Comparison of ENCODE assay signal across 8 cellular contexts in the genomic region with DNA sequence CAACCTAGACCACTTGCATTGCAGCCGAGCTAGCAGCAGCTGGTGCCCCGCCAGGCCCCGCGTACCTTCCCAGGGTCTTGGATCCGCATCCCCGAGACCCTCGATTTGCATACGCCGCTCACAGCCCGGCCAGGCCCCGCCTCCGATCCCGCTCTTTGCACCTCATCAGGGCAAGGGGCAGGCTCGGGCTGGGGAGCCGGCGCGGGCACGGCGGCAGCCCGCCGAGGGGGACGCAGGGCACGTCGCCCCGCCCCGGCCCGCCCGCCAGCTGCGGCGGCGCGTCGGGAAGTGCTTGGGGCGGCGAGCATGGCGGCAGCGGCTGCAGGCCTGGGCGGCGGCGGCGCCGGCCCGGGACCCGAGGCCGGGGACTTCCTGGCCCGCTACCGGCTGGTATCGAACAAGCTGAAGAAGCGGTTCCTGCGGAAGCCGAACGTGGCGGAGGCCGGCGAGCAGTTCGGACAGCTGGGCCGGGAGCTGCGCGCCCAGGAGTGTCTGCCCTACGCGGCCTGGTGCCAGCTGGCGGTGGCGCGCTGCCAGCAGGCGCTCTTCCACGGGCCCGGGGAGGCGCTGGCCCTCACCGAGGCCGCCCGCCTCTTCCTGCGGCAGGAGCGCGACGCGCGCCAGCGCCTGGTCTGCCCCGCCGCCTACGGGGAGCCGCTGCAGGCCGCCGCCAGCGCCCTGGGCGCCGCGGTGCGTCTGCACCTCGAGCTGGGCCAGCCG. TPM values are rescaled to one million over a fixed set of nuclear protein-coding genes. Genes with fewer than 3 reads are reported as not detected.
DNase-seq lines count a peak whose midpoint lies in the region; ATAC-seq, FAIRE-seq and TF ChIP-seq lines count a peak whose summit lies in the region.
"Not testable (repeated sequence)": the region's sequence is repeated elsewhere in the genome, so short reads cannot be mapped to it uniquely, and the experiment has no call there.

Gene F8A1, plus strand, starts transcription at position 287 of the 720 bp plus-strand sequence. Its CDS starts 20 bp downstream, at position 307.

- TF ChIP-seq POLR2A in H1 (IDR thresholded peaks at IDR 0.05; ENCODE audit: control extremely low read depth in 1 of 2, low read depth in 2 of 2, low read length in 2 of 2): not testable (repeated sequence)

- not testable (repeated sequence) for H3K18ac ChIP-seq in H1 (ENCODE audit: extremely low read depth, low read length)

- not testable (repeated sequence) for H3K79me1 ChIP-seq in H1 (ENCODE audit: low read depth, low read length)

- not testable (repeated sequence) for TF ChIP-seq RAD21 in H1 (IDR thresholded peaks at IDR 0.05 in 1 of 2, conservative IDR thresholded peaks at IDR 0.05 in 1 of 2; ENCODE audit: low read depth in 2 of 2, low read length in 2 of 2)

- not testable (repeated sequence) for H2BK12ac ChIP-seq in H1 (ENCODE audit: low read depth, low read length)

- not testable (repeated sequence) for H3K56ac ChIP-seq in H1 (replicated peaks; ENCODE audit: insufficient read length, low read depth, low read length)

- not testable (repeated sequence) for H3K9me3 Mint-ChIP-seq in Calu3 (ENCODE audit: low read depth, unreplicated experiment); natural killer cell

- H3K23me2 ChIP-seq in H1 (ENCODE audit: low read depth, low read length): not testable (repeated sequence)

- not testable (repeated sequence) for H2BK5ac ChIP-seq in H1 (ENCODE audit: low read depth, low read length)

- H2BK20ac ChIP-seq in H1 (ENCODE audit: low read length): not testable (repeated sequence)

- not testable (repeated sequence) for H2BK120ac ChIP-seq in H1 (replicated peaks; ENCODE audit: low read depth, low read length)

- in situ Hi-C loops in Panc1 (cut with HindIII; ENCODE audit: low pct_unique_long_range_greater_than_20kb, low sequenced_read_pairs): not testable (repeated sequence)

- not testable (repeated sequence) for H4K8ac ChIP-seq in H1 (ENCODE audit: extremely low read depth, insufficient read depth, low read length)

- H3K4ac ChIP-seq in H1 (replicated peaks; ENCODE audit: insufficient read length, low read depth, low read length): not testable (repeated sequence)

- H4K91ac ChIP-seq in H1 (replicated peaks; ENCODE audit: insufficient read length, low read length): not testable (repeated sequence)

- not testable (repeated sequence) for H3K23ac ChIP-seq in H1 (ENCODE audit: insufficient read length)

- H3K27me3 ChIP-seq in Panc1 (ENCODE audit: control insufficient read depth, insufficient read depth, low read length); H1 (replicated peaks in 1 of 4; ENCODE audit: control insufficient read depth in 3 of 4, extremely low read depth in 1 of 4, insufficient read depth in 3 of 4, low read length in 3 of 4): not testable (repeated sequence)

- H3K4me3 Mint-ChIP-seq in Calu3 (ENCODE audit: low read depth, unreplicated experiment); natural killer cell: not testable (repeated sequence)

- H3K4me1 ChIP-seq in Panc1 (ENCODE audit: control insufficient read depth, insufficient read depth, low read length); H1 (replicated peaks in 1 of 4; ENCODE audit: control insufficient read depth in 3 of 4, insufficient read depth in 4 of 4, low read length in 3 of 4): not testable (repeated sequence)

- ATAC-seq in GM21390 (IDR thresholded peaks at IDR 0.05; ENCODE audit: unreplicated experiment): peak; percentile 74
- peak; percentile 63 for ATAC-seq in HG03064 (IDR thresholded peaks at IDR 0.05; ENCODE audit: low read depth, unreplicated experiment)
- ATAC-seq in Panc1: peak; percentile 92
- ATAC-seq in natural killer cell: peak; percentile 60 to 77 (median 71)

- not testable (repeated sequence) for H3K36me3 Mint-ChIP-seq in Calu3 (ENCODE audit: insufficient read depth, unreplicated experiment); natural killer cell

- not testable (repeated sequence) for H2BK15ac ChIP-seq in H1 (ENCODE audit: low read length)

- POLR2A ChIA-PET in Panc1 (lab: Charles Lee); H1 (lab: Charles Lee; ENCODE audit: partially characterized antibody): not testable (repeated sequence)

- CTCF ChIA-PET in Calu3 (lab: Charles Lee); Panc1 (lab: Charles Lee); H1 (lab: Charles Lee; ENCODE audit: partially characterized antibody): not testable (repeated sequence)

- not testable (repeated sequence) for H4K20me1 ChIP-seq in H1 (replicated peaks in 1 of 2; ENCODE audit: control insufficient read depth in 1 of 2, insufficient read depth in 2 of 2, low read length in 2 of 2)

- TF ChIP-seq EP300 in H1 (IDR thresholded peaks at IDR 0.05; ENCODE audit: borderline replicate concordance in 1 of 2, low read depth in 2 of 2, low read length in 2 of 2): not testable (repeated sequence)

- H3K36me3 ChIP-seq in Panc1 (ENCODE audit: control insufficient read depth, insufficient read depth, low read length); H1 (ENCODE audit: control insufficient read depth in 2 of 4, insufficient read depth in 4 of 4, low read length in 3 of 4): not testable (repeated sequence)

- not testable (repeated sequence) for H3K27ac Mint-ChIP-seq in Calu3 (ENCODE audit: unreplicated experiment); natural killer cell

- BruUV-seq in Calu3 (replicated peaks; lab: Mats Ljungman, UMichigan); Panc1 (replicated peaks; lab: Mats Ljungman, UMichigan): not testable (repeated sequence)

- H3K9me3 ChIP-seq in Panc1 (ENCODE audit: control insufficient read depth, insufficient read depth, low read depth, low read length); H1 (ENCODE audit: insufficient read depth in 2 of 2, low read depth in 1 of 2, low read length in 1 of 2): not testable (repeated sequence)

- not testable (repeated sequence) for H3K9ac ChIP-seq in H1 (replicated peaks in 1 of 4; ENCODE audit: extremely low read depth in 1 of 4, low read depth in 3 of 4, low read length in 3 of 4)

- TF ChIP-seq CTCF in Calu3 (IDR thresholded peaks at IDR 0.05; ENCODE audit: unreplicated experiment); Panc1 (IDR thresholded peaks at IDR 0.05); H1 (IDR thresholded peaks at IDR 0.05; ENCODE audit: control extremely low read depth in 1 of 3, insufficient read depth in 1 of 3, low read depth in 1 of 3, low read length in 3 of 3); natural killer cell (IDR thresholded peaks at IDR 0.05): not testable (repeated sequence)

- H3K14ac ChIP-seq in H1 (ENCODE audit: insufficient read length): not testable (repeated sequence)

- not testable (repeated sequence) for H3K4me1 Mint-ChIP-seq in Calu3 (ENCODE audit: low read depth, unreplicated experiment); natural killer cell

- intact Hi-C loops in Calu3 (cut with micrococcal nuclease; ENCODE audit: unreplicated experiment); Panc1 (cut with micrococcal nuclease; ENCODE audit: unreplicated experiment); natural killer cell (cut with micrococcal nuclease): not testable (repeated sequence)

- H3K79me2 ChIP-seq in H1 (ENCODE audit: control insufficient read depth in 1 of 2, insufficient read depth in 2 of 2, low read length in 2 of 2): not testable (repeated sequence)

- peak within 1 kb of the TSS; percentile 41 to 57 for H3K4me3 ChIP-seq in Panc1 (ENCODE audit: low read depth in 2 of 2, low read length in 2 of 2)
- H3K4me3 ChIP-seq in H1 (ENCODE audit: extremely low read depth in 1 of 4, insufficient read depth in 2 of 4, low read depth in 3 of 4, low read length in 4 of 4): not testable (repeated sequence)

- H3K4me2 ChIP-seq in H1 (ENCODE audit: insufficient read depth in 1 of 2, low read depth in 2 of 2, low read length in 2 of 2): 0 out of 4 replicates have a peak within 1 kb of the TSS, but pooled peaks of 1 of the 2 experiments have one; percentile 56

- H2AFZ ChIP-seq in H1 (ENCODE audit: low read length): not testable (repeated sequence)

- H2AK5ac ChIP-seq in H1 (ENCODE audit: low read depth, low read length): not testable (repeated sequence)

- WGBS in H1 (ENCODE audit: extremely low coverage in 1 of 2, insufficient coverage in 1 of 2, insufficient read length in 1 of 2, insufficient replicate concordance in 2 of 2, low coverage in 1 of 2, low lambda C conversion rate in 2 of 2, missing lambda C conversion rate in 1 of 2), 2 experiments: no CpG with 5 or more reads among the region's 91 CpGs

- H3K27ac ChIP-seq in Panc1 (ENCODE audit: low read length); H1 (ENCODE audit: low read depth, low read length): not testable (repeated sequence)

- not testable (repeated sequence) for H4K5ac ChIP-seq in H1 (ENCODE audit: insufficient read length, low read depth, low read length)

- not testable (repeated sequence) for H3K27me3 Mint-ChIP-seq in Calu3 (ENCODE audit: unreplicated experiment); natural killer cell (ENCODE audit: low read depth in 2 of 2)

- FAIRE-seq in H1 (lab: Jason Lieb, UNC): not testable (repeated sequence)

- DNase-seq in Calu3; Panc1 (ENCODE audit: low read depth, low spot score); natural killer cell: not testable (repeated sequence)
- DNase-seq in activated T-cell treated with anti-CD3 and anti-CD28 coated beads for 48 hours (ENCODE audit: low read depth): peak; percentile 51
- DNase-seq in H1 (ENCODE audit: low read depth in 1 of 2, low spot score in 2 of 2): peak in 1 of 2 experiments; percentile 63
- DNase-seq in stimulated activated CD8-positive, alpha-beta memory T cell treated with anti-CD3 and anti-CD28 coated beads, Interleukin-4, amount 100 ng/mL, for 24 hours (ENCODE audit: low read depth): peak; percentile 12

RNA-seq across cellular contexts. Expression of gene F8A1, which starts in this region (rescaled TPM):
- total RNA-seq in Calu3 (2022): 20.8 and 24.4 TPM in 2 replicates
- 122 TPM for total RNA-seq in Panc1 (2021; ENCODE audit: unreplicated experiment)
- polyA plus RNA-seq in Panc1 (2012; ENCODE audit: insufficient read length): 93.2 TPM
- total RNA-seq in H1 (2021; fragmentation: NEBNext Ultra II Directional; extraction: Animal tissue kit (Norgen Biotek cat#: 25700)): 26.8 and 30.2 TPM in 2 replicates
- 17.0 and 18.9 TPM in 2 replicates for polyA plus RNA-seq in H1 (2011; rRNA removed)
- 9.2 TPM for polyA plus RNA-seq in H1 (2011; cell fraction: cytosol; rRNA removed)
- polyA plus RNA-seq in H1 (2011; cell fraction: nucleus; rRNA removed): 9.8 TPM
- 23.4 to 29.8 TPM (median 27.3 TPM) in 4 replicates for polyA plus RNA-seq in H1 (2012, experiment 1 of 2)
- polyA plus RNA-seq in H1 (2012, experiment 2 of 2): 30.1 TPM
- polyA plus RNA-seq in H1 (2013, experiment 1 of 2): 32.1 TPM
- polyA plus RNA-seq in H1 (2013, experiment 2 of 2): 30.8 TPM
- polyA minus RNA-seq in H1 (2011; rRNA and poly(A)+ RNA removed): 8.5 and 12.9 TPM in 2 replicates
- 10.4 TPM for polyA minus RNA-seq in H1 (2011; cell fraction: cytosol; rRNA and poly(A)+ RNA removed)
- 14.7 TPM for polyA minus RNA-seq in H1 (2011; cell fraction: nucleus; rRNA and poly(A)+ RNA removed)
- total RNA-seq in natural killer cell: 10 to 100 TPM; 12.0 to 32.9 (median 12.4) TPM
